25 cellular contexts compared by ENCODE assay signal in the genomic region with DNA sequence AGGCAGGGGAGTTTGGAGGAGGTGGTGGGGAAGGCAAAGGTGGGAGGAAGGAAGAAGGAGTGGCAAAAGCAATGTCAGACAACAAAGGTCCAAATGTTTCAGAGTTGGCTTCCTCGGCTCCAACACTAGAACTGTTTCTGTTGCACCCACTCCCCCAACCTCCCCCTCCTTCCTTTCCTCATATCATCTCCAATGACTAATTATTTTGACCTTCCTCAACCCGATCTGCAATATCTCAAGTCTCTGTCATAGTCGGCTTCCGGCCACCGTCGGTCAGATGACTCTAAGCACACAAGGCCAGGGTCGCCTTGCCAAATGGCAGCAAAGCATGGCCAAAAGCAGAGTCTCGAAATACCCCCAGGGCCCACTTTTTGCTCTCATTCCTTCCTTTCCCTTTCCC.
DNase-seq lines count a peak whose midpoint lies in the region; ATAC-seq and TF ChIP-seq lines count a peak whose summit lies in the region.
"Had no signal": no experiment of that assay in that cellular context is flagged by ENCODE, and none has a peak within 500 bp of the region (broad histone marks: within the 10 kb centered on the region; RNA-seq: fewer than 3 reads in every experiment).

No MANE protein-coding gene starts in this region.

- H3K9me3 Mint-ChIP-seq in mesothelial cell of epicardium: peaks cover 3% of the 10 kb centered on the region

- intact Hi-C loops in Right ventricle myocardium superior (cut with DNase I) (no loop called here), body of pancreas (cut with DNase I) (no loop called here)

- H3K27ac ChIP-seq in right atrium auricular region (no peak overlapping the region), body of pancreas (no peak overlapping the region)
- H3K27ac ChIP-seq: PC-9, SJSA1, tibial artery had no signal

- H3K4me1 Mint-ChIP-seq in mesothelial cell of epicardium: peaks cover 68% of the 10 kb centered on the region

- peaks cover 4% of the 10 kb centered on the region for H3K36me3 Mint-ChIP-seq in mesothelial cell of epicardium
- H3K36me3 Mint-ChIP-seq: activated CD4-positive, alpha-beta memory T cell treated with anti-CD3 and anti-CD28 coated beads for 36 hours had no signal

- H3K4me3 Mint-ChIP-seq in mesothelial cell of epicardium: peak overlapping the region; percentile 13
- H3K4me3 Mint-ChIP-seq: activated B cell treated with CpG ODN at 0.5 μM for 24 hours; activated CD4-positive, alpha-beta memory T cell treated with anti-CD3 and anti-CD28 coated beads for 36 hours; B cell had no signal

- WGBS in body of pancreas, 2 donors: 17 to 32% methylated on average over 8 of the region's 8 CpGs

- H3K4me3 ChIP-seq in right atrium auricular region: no peak overlapping the region
- H3K4me3 ChIP-seq in body of pancreas: no peak overlapping the region
- H3K4me3 ChIP-seq: GM12878, PC-9, SJSA1, spleen, tibial artery had no signal

- TF ChIP-seq POLR2A in body of pancreas (IDR thresholded peaks at IDR 0.05): no peak

- ATAC-seq in Right ventricle myocardium superior (ENCODE audit: poor library complexity) (peak; percentile 53), body of pancreas (no peak), HG03095 (IDR thresholded peaks at IDR 0.05; ENCODE audit: unreplicated experiment) (no peak)
- ATAC-seq: GM12878 had no signal

- H3K9me3 ChIP-seq in right atrium auricular region (no peaks in the 10 kb centered on the region), body of pancreas (no peaks in the 10 kb centered on the region)
- H3K9me3 ChIP-seq: Caco-2, SJSA1, spleen, tibial artery had no signal

- H3K27ac Mint-ChIP-seq in mesothelial cell of epicardium: peak overlapping the region; percentile 97
- H3K27ac Mint-ChIP-seq: activated B cell treated with CpG ODN at 0.5 μM for 24 hours; activated CD4-positive, alpha-beta memory T cell treated with anti-CD3 and anti-CD28 coated beads for 36 hours; B cell had no signal

- peak; percentile 72 for DNase-seq in Right ventricle myocardium superior
- no peak for DNase-seq in right atrium auricular region (ENCODE audit: low spot score)
- DNase-seq in body of pancreas: peak in 3 of 4 donors; percentile 14 to 21 (median 16)
- no peak for DNase-seq in mesothelial cell of epicardium (ENCODE audit: low spot score in 2 of 2, unreplicated experiment in 2 of 2)
- DNase-seq in nucleus accumbens (lab: John Stamatoyannopoulos, UW): no peak
- no peak for DNase-seq in AG08395 (ENCODE audit: low spot score)
- DNase-seq in iPS-NIHi7 (ENCODE audit: extremely low spot score): no peak
- DNase-seq: activated B cell treated with CpG ODN at 0.5 μM for 24 hours; activated CD4-positive, alpha-beta memory T cell treated with anti-CD3 and anti-CD28 coated beads for 36 hours; activated effector memory CD4-positive, alpha-beta T cell treated with anti-CD3 and anti-CD28 coated beads, Interleukin-2, amount 50 U/mL, for 16 hours; Caco-2; DND-41; Karpas-422; NCI-H1092; NCI-H1930; NCI-H345; PC-9; spleen; stimulated activated CD4-positive, alpha-beta T cell treated with anti-CD3 and anti-CD28 coated beads, Interleukin-4, amount 100 ng/mL, for 1 hour; stimulated activated naive CD4-positive, alpha-beta T cell treated with Interleukin-2 at 50 U/mL for 16 hours had no signal

- no peaks in the 10 kb centered on the region for H3K27me3 ChIP-seq in right atrium auricular region
- H3K27me3 ChIP-seq in body of pancreas: no peaks in the 10 kb centered on the region
- H3K27me3 ChIP-seq: SJSA1, spleen, tibial artery had no signal

- H3K36me3 ChIP-seq in right atrium auricular region (no peaks in the 10 kb centered on the region), body of pancreas (replicated peaks in 1 of 2; ENCODE audit: insufficient read depth in 1 of 2, low read depth in 2 of 2) (no peaks in the 10 kb centered on the region)
- H3K36me3 ChIP-seq: SJSA1, spleen, tibial artery had no signal

- no peaks in the 10 kb centered on the region for H3K27me3 Mint-ChIP-seq in mesothelial cell of epicardium (ENCODE audit: low read depth)
- H3K27me3 Mint-ChIP-seq: activated B cell treated with CpG ODN at 0.5 μM for 24 hours; activated CD4-positive, alpha-beta memory T cell treated with anti-CD3 and anti-CD28 coated beads for 36 hours had no signal

- TF ChIP-seq CTCF in right atrium auricular region (IDR thresholded peaks at IDR 0.05) (no peak), body of pancreas (IDR thresholded peaks at IDR 0.05) (no peak), mesothelial cell of epicardium (IDR thresholded peaks at IDR 0.05; ENCODE audit: unreplicated experiment) (no peak)

- H3K4me1 ChIP-seq in right atrium auricular region: peaks cover 0 to 7% of the 10 kb centered on the region in 2 donors
- no peaks in the 10 kb centered on the region for H3K4me1 ChIP-seq in body of pancreas
- H3K4me1 ChIP-seq: Caco-2 had no signal

Comparison
In these comparisons a context has a peak if more than half of its experiments do, and no peak if none do; other contexts are left out.
1. DNase-seq: peak in Right ventricle myocardium superior (single experiment) and body of pancreas (3 of 4); none in right atrium auricular region (single experiment), mesothelial cell of epicardium (0 of 2), nucleus accumbens (0 of 56), AG08395 (single experiment) and iPS-NIHi7 (single experiment).